In genomic region chr2:102042196-102043041, GRCh38 we compare ENCODE assay signal across 1 cellular context.
TF ChIP-seq lines count a peak whose summit lies in the region.

No MANE protein-coding gene starts in this region.

TF ChIP-seq in GM12878, 131 proteins besides CTCF, POLR2A, EP300 and RAD21:
- TF ChIP-seq, protein P1, sequence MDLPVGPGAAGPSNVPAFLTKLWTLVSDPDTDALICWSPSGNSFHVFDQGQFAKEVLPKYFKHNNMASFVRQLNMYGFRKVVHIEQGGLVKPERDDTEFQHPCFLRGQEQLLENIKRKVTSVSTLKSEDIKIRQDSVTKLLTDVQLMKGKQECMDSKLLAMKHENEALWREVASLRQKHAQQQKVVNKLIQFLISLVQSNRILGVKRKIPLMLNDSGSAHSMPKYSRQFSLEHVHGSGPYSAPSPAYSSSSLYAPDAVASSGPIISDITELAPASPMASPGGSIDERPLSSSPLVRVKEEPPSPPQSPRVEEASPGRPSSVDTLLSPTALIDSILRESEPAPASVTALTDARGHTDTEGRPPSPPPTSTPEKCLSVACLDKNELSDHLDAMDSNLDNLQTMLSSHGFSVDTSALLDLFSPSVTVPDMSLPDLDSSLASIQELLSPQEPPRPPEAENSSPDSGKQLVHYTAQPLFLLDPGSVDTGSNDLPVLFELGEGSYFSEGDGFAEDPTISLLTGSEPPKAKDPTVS (IDR thresholded peaks at IDR 0.05; ENCODE audit: low read depth, low read length) = no peak
- TF ChIP-seq IKZF2 (IDR thresholded peaks at IDR 0.05) (peak in 1 of 2 experiments; percentile 14; a peak in 1 of 4 replicates), NR2C2 (IDR thresholded peaks at IDR 0.05; ENCODE audit: borderline replicate concordance, control insufficient read depth, insufficient read length, low read depth) (no peak), ZNF24 (IDR thresholded peaks at IDR 0.05) (peak; percentile 94), WRNIP1 (IDR thresholded peaks at IDR 0.05; ENCODE audit: borderline replicate concordance, low read depth, low read length) (no peak), HDGF (IDR thresholded peaks at IDR 0.05) (0 out of 2 replicates have a peak, but pooled peaks have one; percentile 75), RAD51 (IDR thresholded peaks at IDR 0.05) (peak; percentile 35; the same call in 1 of the 2 replicates), MTA3 (IDR thresholded peaks at IDR 0.05; ENCODE audit: borderline replicate concordance, low read length) (no peak), E2F8 (IDR thresholded peaks at IDR 0.05; ENCODE audit: low read depth, partially characterized antibody) (no peak), MTA2 (IDR thresholded peaks at IDR 0.05; ENCODE audit: low read depth) (peak; percentile 40), ZBTB40 (IDR thresholded peaks at IDR 0.05; ENCODE audit: borderline replicate concordance) (no peak), ZZZ3 (IDR thresholded peaks at IDR 0.05; ENCODE audit: control insufficient read depth, insufficient read length, low read depth) (no peak), POLR2AphosphoS2 (IDR thresholded peaks at IDR 0.05; ENCODE audit: low read depth, low read length) (no peak), SREBF2 (IDR thresholded peaks at IDR 0.05; ENCODE audit: low read length) (no peak), GATAD2B (conservative IDR thresholded peaks at IDR 0.05; ENCODE audit: low read depth) (no peak), YBX1 (IDR thresholded peaks at IDR 0.05) (peak; percentile 85), CBX5 (IDR thresholded peaks at IDR 0.05; ENCODE audit: low read depth) (no peak), JUNB (IDR thresholded peaks at IDR 0.05) (no peak), NFIC (IDR thresholded peaks at IDR 0.05; ENCODE audit: low read depth, low read length) (no peak), IKZF1 (conservative IDR thresholded peaks at IDR 0.05) (0 out of 2 replicates have a peak, but pooled peaks have one; percentile 21), HDAC2 (IDR thresholded peaks at IDR 0.05) (no peak), ATF7 (IDR thresholded peaks at IDR 0.05; ENCODE audit: low read depth) (no peak), SMARCA5 (IDR thresholded peaks at IDR 0.05) (no peak), ASH2L (IDR thresholded peaks at IDR 0.05; ENCODE audit: borderline replicate concordance, low read depth) (no peak), KLF5 (IDR thresholded peaks at IDR 0.05; ENCODE audit: partially characterized antibody) (no peak), YY1 (IDR thresholded peaks at IDR 0.05; ENCODE audit: low read depth, low read length) (no peak), ZSCAN29 (IDR thresholded peaks at IDR 0.05) (no peak), RBBP5 (conservative IDR thresholded peaks at IDR 0.05) (no peak), PAX8 (IDR thresholded peaks at IDR 0.05) (no peak), NBN (IDR thresholded peaks at IDR 0.05) (peak; percentile 66), SUZ12 (IDR thresholded peaks at IDR 0.05; ENCODE audit: unreplicated experiment) (no peak)
- TF ChIP-seq, protein P2, sequence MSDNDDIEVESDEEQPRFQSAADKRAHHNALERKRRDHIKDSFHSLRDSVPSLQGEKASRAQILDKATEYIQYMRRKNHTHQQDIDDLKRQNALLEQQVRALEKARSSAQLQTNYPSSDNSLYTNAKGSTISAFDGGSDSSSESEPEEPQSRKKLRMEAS (IDR thresholded peaks at IDR 0.05; ENCODE audit: low read depth, low read length) = no peak
- TF ChIP-seq, protein P3, sequence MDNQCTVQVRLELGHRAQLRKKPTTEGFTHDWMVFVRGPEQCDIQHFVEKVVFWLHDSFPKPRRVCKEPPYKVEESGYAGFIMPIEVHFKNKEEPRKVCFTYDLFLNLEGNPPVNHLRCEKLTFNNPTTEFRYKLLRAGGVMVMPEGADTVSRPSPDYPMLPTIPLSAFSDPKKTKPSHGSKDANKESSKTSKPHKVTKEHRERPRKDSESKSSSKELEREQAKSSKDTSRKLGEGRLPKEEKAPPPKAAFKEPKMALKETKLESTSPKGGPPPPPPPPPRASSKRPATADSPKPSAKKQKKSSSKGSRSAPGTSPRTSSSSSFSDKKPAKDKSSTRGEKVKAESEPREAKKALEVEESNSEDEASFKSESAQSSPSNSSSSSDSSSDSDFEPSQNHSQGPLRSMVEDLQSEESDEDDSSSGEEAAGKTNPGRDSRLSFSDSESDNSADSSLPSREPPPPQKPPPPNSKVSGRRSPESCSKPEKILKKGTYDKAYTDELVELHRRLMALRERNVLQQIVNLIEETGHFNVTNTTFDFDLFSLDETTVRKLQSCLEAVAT (IDR thresholded peaks at IDR 0.05) = peak; percentile 30; the same call in 1 of the 2 replicates
- TF ChIP-seq, protein P4, sequence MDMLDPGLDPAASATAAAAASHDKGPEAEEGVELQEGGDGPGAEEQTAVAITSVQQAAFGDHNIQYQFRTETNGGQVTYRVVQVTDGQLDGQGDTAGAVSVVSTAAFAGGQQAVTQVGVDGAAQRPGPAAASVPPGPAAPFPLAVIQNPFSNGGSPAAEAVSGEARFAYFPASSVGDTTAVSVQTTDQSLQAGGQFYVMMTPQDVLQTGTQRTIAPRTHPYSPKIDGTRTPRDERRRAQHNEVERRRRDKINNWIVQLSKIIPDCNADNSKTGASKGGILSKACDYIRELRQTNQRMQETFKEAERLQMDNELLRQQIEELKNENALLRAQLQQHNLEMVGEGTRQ (IDR thresholded peaks at IDR 0.05; ENCODE audit: borderline replicate concordance, low read depth, low read length) = no peak
- TF ChIP-seq, protein P5, sequence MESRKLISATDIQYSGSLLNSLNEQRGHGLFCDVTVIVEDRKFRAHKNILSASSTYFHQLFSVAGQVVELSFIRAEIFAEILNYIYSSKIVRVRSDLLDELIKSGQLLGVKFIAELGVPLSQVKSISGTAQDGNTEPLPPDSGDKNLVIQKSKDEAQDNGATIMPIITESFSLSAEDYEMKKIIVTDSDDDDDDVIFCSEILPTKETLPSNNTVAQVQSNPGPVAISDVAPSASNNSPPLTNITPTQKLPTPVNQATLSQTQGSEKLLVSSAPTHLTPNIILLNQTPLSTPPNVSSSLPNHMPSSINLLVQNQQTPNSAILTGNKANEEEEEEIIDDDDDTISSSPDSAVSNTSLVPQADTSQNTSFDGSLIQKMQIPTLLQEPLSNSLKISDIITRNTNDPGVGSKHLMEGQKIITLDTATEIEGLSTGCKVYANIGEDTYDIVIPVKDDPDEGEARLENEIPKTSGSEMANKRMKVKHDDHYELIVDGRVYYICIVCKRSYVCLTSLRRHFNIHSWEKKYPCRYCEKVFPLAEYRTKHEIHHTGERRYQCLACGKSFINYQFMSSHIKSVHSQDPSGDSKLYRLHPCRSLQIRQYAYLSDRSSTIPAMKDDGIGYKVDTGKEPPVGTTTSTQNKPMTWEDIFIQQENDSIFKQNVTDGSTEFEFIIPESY (IDR thresholded peaks at IDR 0.05) = no peak
- TF ChIP-seq, protein P6, sequence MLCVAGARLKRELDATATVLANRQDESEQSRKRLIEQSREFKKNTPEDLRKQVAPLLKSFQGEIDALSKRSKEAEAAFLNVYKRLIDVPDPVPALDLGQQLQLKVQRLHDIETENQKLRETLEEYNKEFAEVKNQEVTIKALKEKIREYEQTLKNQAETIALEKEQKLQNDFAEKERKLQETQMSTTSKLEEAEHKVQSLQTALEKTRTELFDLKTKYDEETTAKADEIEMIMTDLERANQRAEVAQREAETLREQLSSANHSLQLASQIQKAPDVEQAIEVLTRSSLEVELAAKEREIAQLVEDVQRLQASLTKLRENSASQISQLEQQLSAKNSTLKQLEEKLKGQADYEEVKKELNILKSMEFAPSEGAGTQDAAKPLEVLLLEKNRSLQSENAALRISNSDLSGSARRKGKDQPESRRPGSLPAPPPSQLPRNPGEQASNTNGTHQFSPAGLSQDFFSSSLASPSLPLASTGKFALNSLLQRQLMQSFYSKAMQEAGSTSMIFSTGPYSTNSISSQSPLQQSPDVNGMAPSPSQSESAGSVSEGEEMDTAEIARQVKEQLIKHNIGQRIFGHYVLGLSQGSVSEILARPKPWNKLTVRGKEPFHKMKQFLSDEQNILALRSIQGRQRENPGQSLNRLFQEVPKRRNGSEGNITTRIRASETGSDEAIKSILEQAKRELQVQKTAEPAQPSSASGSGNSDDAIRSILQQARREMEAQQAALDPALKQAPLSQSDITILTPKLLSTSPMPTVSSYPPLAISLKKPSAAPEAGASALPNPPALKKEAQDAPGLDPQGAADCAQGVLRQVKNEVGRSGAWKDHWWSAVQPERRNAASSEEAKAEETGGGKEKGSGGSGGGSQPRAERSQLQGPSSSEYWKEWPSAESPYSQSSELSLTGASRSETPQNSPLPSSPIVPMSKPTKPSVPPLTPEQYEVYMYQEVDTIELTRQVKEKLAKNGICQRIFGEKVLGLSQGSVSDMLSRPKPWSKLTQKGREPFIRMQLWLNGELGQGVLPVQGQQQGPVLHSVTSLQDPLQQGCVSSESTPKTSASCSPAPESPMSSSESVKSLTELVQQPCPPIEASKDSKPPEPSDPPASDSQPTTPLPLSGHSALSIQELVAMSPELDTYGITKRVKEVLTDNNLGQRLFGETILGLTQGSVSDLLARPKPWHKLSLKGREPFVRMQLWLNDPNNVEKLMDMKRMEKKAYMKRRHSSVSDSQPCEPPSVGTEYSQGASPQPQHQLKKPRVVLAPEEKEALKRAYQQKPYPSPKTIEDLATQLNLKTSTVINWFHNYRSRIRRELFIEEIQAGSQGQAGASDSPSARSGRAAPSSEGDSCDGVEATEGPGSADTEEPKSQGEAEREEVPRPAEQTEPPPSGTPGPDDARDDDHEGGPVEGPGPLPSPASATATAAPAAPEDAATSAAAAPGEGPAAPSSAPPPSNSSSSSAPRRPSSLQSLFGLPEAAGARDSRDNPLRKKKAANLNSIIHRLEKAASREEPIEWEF (IDR thresholded peaks at IDR 0.05; ENCODE audit: insufficient replicate concordance, low read depth, low read length) = no peak
